Comparison of ENCODE assay signal across 13 cellular contexts in the genomic region with DNA sequence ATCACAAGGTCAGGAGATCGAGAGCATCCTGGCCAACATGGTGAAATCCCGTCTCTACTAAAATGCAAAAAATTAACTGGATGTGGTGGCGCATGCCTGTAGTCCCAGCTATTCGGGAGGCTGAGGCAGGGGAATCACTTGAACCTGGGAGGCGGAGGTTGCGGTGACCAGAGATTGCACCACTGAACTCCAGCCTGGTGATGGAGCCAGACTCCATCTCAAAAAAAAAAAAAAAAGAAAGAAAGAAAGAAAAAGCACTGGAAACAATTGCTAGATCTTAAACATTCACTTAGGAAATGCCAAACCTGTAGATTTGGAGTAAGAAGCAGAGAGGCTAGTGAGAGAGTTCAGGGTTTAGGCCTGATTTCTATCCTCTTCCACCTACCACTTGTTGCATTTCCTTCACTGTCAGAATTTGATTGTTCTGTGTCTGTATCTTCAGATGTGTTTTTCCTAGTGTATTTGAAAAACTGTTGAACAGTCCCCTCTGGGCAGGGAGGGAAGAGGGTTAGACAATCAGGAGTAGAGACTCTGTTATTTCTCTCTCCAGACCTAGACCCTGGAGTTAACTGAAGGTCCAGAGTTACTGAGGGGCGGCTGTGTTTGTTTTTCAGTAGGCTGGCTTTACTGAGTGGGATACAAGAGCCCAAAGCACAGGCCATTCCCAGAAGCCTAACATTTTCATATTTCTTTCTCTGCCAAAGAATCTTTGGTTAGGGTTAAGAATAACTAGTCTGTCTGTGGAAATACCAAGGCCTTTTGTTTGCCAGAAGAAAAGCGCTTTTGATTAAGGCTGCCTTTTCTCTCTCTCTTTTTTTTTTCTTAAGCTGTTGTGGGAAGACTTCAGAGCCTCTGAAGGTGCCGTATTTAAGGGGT. TPM values are rescaled to one million over a fixed set of nuclear protein-coding genes. Genes with fewer than 3 reads are reported as not detected.
DNase-seq lines count a peak whose midpoint lies in the region; ATAC-seq and TF ChIP-seq lines count a peak whose summit lies in the region.
"Had no signal": no experiment of that assay in that cellular context is flagged by ENCODE, and none has a peak within 500 bp of the region (broad histone marks: within the 10 kb centered on the region; RNA-seq: fewer than 3 reads in every experiment).

No MANE protein-coding gene starts in this region.

- peaks cover 53% of the 10 kb centered on the region for H3K4me1 Mint-ChIP-seq in mesothelial cell of epicardium
- no peaks in the 10 kb centered on the region for H3K4me1 Mint-ChIP-seq in activated naive CD4-positive, alpha-beta T cell treated with anti-CD3 and anti-CD28 coated beads, Interleukin-2, amount 10 ng/mL, durations not matched to agents 7 days and 5 days
- H3K4me1 Mint-ChIP-seq in effector memory CD8-positive, alpha-beta T cell (ENCODE audit: low read depth in 2 of 2), result no peaks in the 10 kb centered on the region

- WGBS in esophagus squamous epithelium, 2 donors, result 58 to 73% methylated on average over 8 to 9 of the region's 9 CpGs
- 77 to 81% methylated on average over 9 of the region's 9 CpGs for WGBS in upper lobe of left lung, 2 donors

- H3K27me3 ChIP-seq in esophagus squamous epithelium, result no peaks in the 10 kb centered on the region
- no peaks in the 10 kb centered on the region for H3K27me3 ChIP-seq in upper lobe of left lung

- ATAC-seq in SK-N-SH treated with all-trans-retinoic acid at 6 μM for 48 hours (peak; percentile 41), upper lobe of left lung (ENCODE audit: low FRiP score in 2 of 2) (no peak), GM19035 (IDR thresholded peaks at IDR 0.05; ENCODE audit: unreplicated experiment) (no peak), HG03039 (IDR thresholded peaks at IDR 0.05; ENCODE audit: unreplicated experiment) (no peak)
- ATAC-seq in effector memory CD8-positive, alpha-beta T cell (replicated peaks), result no peak

- no peak for TF ChIP-seq POLR2A in esophagus squamous epithelium (IDR thresholded peaks at IDR 0.05)
- TF ChIP-seq POLR2A in upper lobe of left lung (IDR thresholded peaks at IDR 0.05), result no peak

- H3K36me3 Mint-ChIP-seq in mesothelial cell of epicardium, result no peaks in the 10 kb centered on the region
- no peaks in the 10 kb centered on the region for H3K36me3 Mint-ChIP-seq in activated naive CD4-positive, alpha-beta T cell treated with anti-CD3 and anti-CD28 coated beads, Interleukin-2, amount 10 ng/mL, durations not matched to agents 7 days and 5 days
- no peaks in the 10 kb centered on the region for H3K36me3 Mint-ChIP-seq in effector memory CD8-positive, alpha-beta T cell (ENCODE audit: insufficient read depth)

- DNase-seq in esophagus squamous epithelium (lab: John Stamatoyannopoulos, UW) (no peak), mesothelial cell of epicardium (ENCODE audit: low spot score in 2 of 2, unreplicated experiment in 2 of 2) (no peak), upper lobe of left lung (no peak)
- no peak for DNase-seq in activated naive CD4-positive, alpha-beta T cell treated with anti-CD3 and anti-CD28 coated beads, Interleukin-2, amount 10 ng/mL, durations not matched to agents 7 days and 5 days
- no peak for DNase-seq in effector memory CD8-positive, alpha-beta T cell
- DNase-seq: activated CD4-positive, alpha-beta T cell treated with anti-CD3 and anti-CD28 coated beads, Interleukin-2, amount 50 U/mL, for 4 hours; anterior cingulate cortex; NCI-H146 had no signal

- H3K27ac Mint-ChIP-seq in mesothelial cell of epicardium, result peak overlapping the region; percentile 74
- no peak overlapping the region for H3K27ac Mint-ChIP-seq in activated naive CD4-positive, alpha-beta T cell treated with anti-CD3 and anti-CD28 coated beads, Interleukin-2, amount 10 ng/mL, durations not matched to agents 7 days and 5 days
- H3K27ac Mint-ChIP-seq in effector memory CD8-positive, alpha-beta T cell, result no peak overlapping the region
- H3K27ac Mint-ChIP-seq: stimulated activated naive CD8-positive, alpha-beta T cell treated with anti-CD3 and anti-CD28 coated beads, Interleukin-15, Interleukin-2, amounts not matched to agents 100 ng/mL and 50 ng/mL, for 24 hours had no signal

- no peaks in the 10 kb centered on the region for H3K36me3 ChIP-seq in esophagus squamous epithelium
- H3K36me3 ChIP-seq in upper lobe of left lung, result no peaks in the 10 kb centered on the region

- TF ChIP-seq EP300 in upper lobe of left lung (IDR thresholded peaks at IDR 0.05), result no peak

- intact Hi-C loops in esophagus squamous epithelium (cut with DNase I), result no loop called here

- H3K4me1 ChIP-seq in esophagus squamous epithelium (peaks cover 16 to 61% (median 34%) of the 10 kb centered on the region in 3 donors), upper lobe of left lung (peaks cover 65 to 89% (median 88%) of the 10 kb centered on the region in 4 donors)

- TF ChIP-seq CTCF in esophagus squamous epithelium (IDR thresholded peaks at IDR 0.05) (no peak), mesothelial cell of epicardium (IDR thresholded peaks at IDR 0.05; ENCODE audit: unreplicated experiment) (no peak), upper lobe of left lung (IDR thresholded peaks at IDR 0.05) (no peak)

- H3K4me3 ChIP-seq in esophagus squamous epithelium (no peak overlapping the region), upper lobe of left lung (no peak overlapping the region)

- no peak overlapping the region for H3K4me3 Mint-ChIP-seq in mesothelial cell of epicardium
- no peak overlapping the region for H3K4me3 Mint-ChIP-seq in activated naive CD4-positive, alpha-beta T cell treated with anti-CD3 and anti-CD28 coated beads, Interleukin-2, amount 10 ng/mL, durations not matched to agents 7 days and 5 days
- H3K4me3 Mint-ChIP-seq in effector memory CD8-positive, alpha-beta T cell, result no peak overlapping the region
- H3K4me3 Mint-ChIP-seq: stimulated activated naive CD8-positive, alpha-beta T cell treated with anti-CD3 and anti-CD28 coated beads, Interleukin-15, Interleukin-2, amounts not matched to agents 100 ng/mL and 50 ng/mL, for 24 hours had no signal

- H3K9me3 ChIP-seq in esophagus squamous epithelium (no peaks in the 10 kb centered on the region), upper lobe of left lung (no peaks in the 10 kb centered on the region)

- CTCF ChIA-PET in activated naive CD4-positive, alpha-beta T cell treated with anti-CD3 and anti-CD28 coated beads, Interleukin-2, amount 10 ng/mL, durations not matched to agents 7 days and 5 days (lab: Charles Lee), result interaction anchor here (0.9 kb wide), 1 partner anchor 10 kb away, joined by 6 read pairs; no protein-coding TSS in a partner anchor

- H3K9me3 Mint-ChIP-seq in mesothelial cell of epicardium, result no peaks in the 10 kb centered on the region
- H3K9me3 Mint-ChIP-seq in activated naive CD4-positive, alpha-beta T cell treated with anti-CD3 and anti-CD28 coated beads, Interleukin-2, amount 10 ng/mL, durations not matched to agents 7 days and 5 days, result no peaks in the 10 kb centered on the region
- no peaks in the 10 kb centered on the region for H3K9me3 Mint-ChIP-seq in effector memory CD8-positive, alpha-beta T cell
- H3K9me3 Mint-ChIP-seq: stimulated activated naive CD8-positive, alpha-beta T cell treated with anti-CD3 and anti-CD28 coated beads, Interleukin-15, Interleukin-2, amounts not matched to agents 100 ng/mL and 50 ng/mL, for 24 hours had no signal

- H3K27me3 Mint-ChIP-seq in mesothelial cell of epicardium (ENCODE audit: low read depth), result no peaks in the 10 kb centered on the region
- peaks cover 12% of the 10 kb centered on the region for H3K27me3 Mint-ChIP-seq in activated naive CD4-positive, alpha-beta T cell treated with anti-CD3 and anti-CD28 coated beads, Interleukin-2, amount 10 ng/mL, durations not matched to agents 7 days and 5 days
- no peaks in the 10 kb centered on the region for H3K27me3 Mint-ChIP-seq in effector memory CD8-positive, alpha-beta T cell
- H3K27me3 Mint-ChIP-seq: stimulated activated naive CD8-positive, alpha-beta T cell treated with anti-CD3 and anti-CD28 coated beads, Interleukin-15, Interleukin-2, amounts not matched to agents 100 ng/mL and 50 ng/mL, for 24 hours had no signal

- H3K27ac ChIP-seq in esophagus squamous epithelium, result peak overlapping the region; percentile 1 to 71 (median 70)
- H3K27ac ChIP-seq in upper lobe of left lung, result peak overlapping the region; percentile 63 to 75 (median 70)
- H3K27ac ChIP-seq: RWPE1 had no signal

TF ChIP-seq in SK-N-SH treated with all-trans-retinoic acid at 6 μM for 48 hours, 23 proteins besides CTCF, POLR2A, EP300 and RAD21:
- TF ChIP-seq ZNF8 (CRISPR knock-in tag; IDR thresholded peaks at IDR 0.05) (no peak), GLIS3 (CRISPR knock-in tag; IDR thresholded peaks at IDR 0.05) (no peak), ARNTL (CRISPR knock-in tag; IDR thresholded peaks at IDR 0.05; ENCODE audit: borderline replicate concordance, low read depth) (no peak), PPARA (CRISPR knock-in tag; IDR thresholded peaks at IDR 0.05; ENCODE audit: borderline replicate concordance) (no peak), ESRRG (CRISPR knock-in tag; IDR thresholded peaks at IDR 0.05) (no peak), CSDC2 (CRISPR knock-in tag; IDR thresholded peaks at IDR 0.05) (no peak), ISL1 (CRISPR knock-in tag; IDR thresholded peaks at IDR 0.05) (no peak), TCF4 (CRISPR knock-in tag; IDR thresholded peaks at IDR 0.05; ENCODE audit: borderline replicate concordance) (no peak), ZNF70 (CRISPR knock-in tag; IDR thresholded peaks at IDR 0.05) (no peak), ZC3H10 (CRISPR knock-in tag; IDR thresholded peaks at IDR 0.05) (no peak), ZFP3 (CRISPR knock-in tag; IDR thresholded peaks at IDR 0.05) (no peak), ZFP30 (CRISPR knock-in tag; IDR thresholded peaks at IDR 0.05) (no peak)
- TF ChIP-seq, protein P1, sequence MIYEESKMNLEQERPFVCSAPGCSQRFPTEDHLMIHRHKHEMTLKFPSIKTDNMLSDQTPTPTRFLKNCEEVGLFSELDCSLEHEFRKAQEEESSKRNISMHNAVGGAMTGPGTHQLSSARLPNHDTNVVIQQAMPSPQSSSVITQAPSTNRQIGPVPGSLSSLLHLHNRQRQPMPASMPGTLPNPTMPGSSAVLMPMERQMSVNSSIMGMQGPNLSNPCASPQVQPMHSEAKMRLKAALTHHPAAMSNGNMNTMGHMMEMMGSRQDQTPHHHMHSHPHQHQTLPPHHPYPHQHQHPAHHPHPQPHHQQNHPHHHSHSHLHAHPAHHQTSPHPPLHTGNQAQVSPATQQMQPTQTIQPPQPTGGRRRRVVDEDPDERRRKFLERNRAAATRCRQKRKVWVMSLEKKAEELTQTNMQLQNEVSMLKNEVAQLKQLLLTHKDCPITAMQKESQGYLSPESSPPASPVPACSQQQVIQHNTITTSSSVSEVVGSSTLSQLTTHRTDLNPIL (CRISPR knock-in tag; IDR thresholded peaks at IDR 0.05; ENCODE audit: low read depth), result no peak

RNA-seq across cellular contexts. Expression of a gene that starts 31.1 kb away (rescaled TPM):
- 100 to 1,000 TPM in 2 of 4 donors, 10 to 100 TPM in 2; 82.1 to 247 (median 154) TPM for total RNA-seq in esophagus squamous epithelium
- 282 to 301 TPM (median 283 TPM) in 3 replicates for total RNA-seq in mesothelial cell of epicardium
- 1,000 to 10,000 TPM in 1 of 6 donors, 100 to 1,000 TPM in 5; 359 to 1,160 (median 531) TPM for total RNA-seq in upper lobe of left lung
